In the genomic region with DNA sequence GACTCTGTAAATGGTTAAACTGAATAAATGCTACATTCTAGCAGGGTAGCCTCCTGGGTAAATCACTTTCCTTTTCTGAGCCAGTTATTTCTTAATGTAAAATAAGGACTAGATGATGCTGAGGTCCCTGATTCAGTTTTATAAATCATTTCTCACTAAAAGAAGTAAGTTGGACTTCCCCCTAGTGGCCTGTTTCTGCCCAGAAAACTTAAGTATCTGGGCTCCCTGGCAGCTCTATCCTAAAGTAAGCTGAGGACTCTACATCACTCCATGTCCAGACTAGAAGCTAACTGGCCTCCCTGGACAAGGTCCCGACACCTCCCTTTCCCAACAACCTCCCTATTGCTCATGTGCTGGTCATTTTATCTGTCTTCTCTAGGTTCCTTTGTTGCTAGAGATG, we compare ENCODE assay signal across 8 cellular contexts. TPM values are rescaled to one million over a fixed set of nuclear protein-coding genes. Genes with fewer than 3 reads are reported as not detected.
A peak's percentile ranks its signal among the peaks of the same experiment; 100 is the strongest.
DNase-seq lines count a peak whose midpoint lies in the region; ATAC-seq and TF ChIP-seq lines count a peak whose summit lies in the region.

No MANE protein-coding gene starts in this region.

- H3F3A ChIP-seq in PC-3 (ENCODE audit: low read length, unreplicated experiment) = no peaks in the 10 kb centered on the region

- CTCF ChIA-PET in PC-3 (lab: Charles Lee) = interaction anchor here (0.7 to 1.0 kb wide), 2 partner anchors 22 to 115 kb away, joined by 4 to 5 read pairs; no protein-coding TSS in a partner anchor

- DNase-seq in activated T-cell treated with anti-CD3 and anti-CD28 coated beads, Interleukin-2, amount 50 U/mL, for 72 hours = peak in 1 of 2 donors; percentile 9
- no peak for DNase-seq in activated T-cell treated with anti-CD3 and anti-CD28 coated beads, Interleukin-2, amount 50 U/mL, for 1 hour
- DNase-seq in PC-3 (peak; percentile 66), endothelial cell (ENCODE audit: low spot score) (no peak), stromal cell of bone marrow (ENCODE audit: low read depth) (peak; percentile 27), NCI-H526 treated with DMSO at 0.1 percent for 48 hours (lab: John Stamatoyannopoulos, UW) (no peak)

- no peaks in the 10 kb centered on the region for H4K20me1 ChIP-seq in PC-3 (ENCODE audit: low read length)

- peaks cover 42% of the 10 kb centered on the region for H3K79me2 ChIP-seq in PC-3 (ENCODE audit: low read length)

- no peak overlapping the region for H3K4me3 Mint-ChIP-seq in activated T-cell treated with anti-CD3 and anti-CD28 coated beads, Interleukin-2, amount 50 U/mL, for 72 hours
- no peak overlapping the region for H3K4me3 Mint-ChIP-seq in endothelial cell (ENCODE audit: unreplicated experiment)

- TF ChIP-seq CTCF in PC-3 (conservative IDR thresholded peaks at IDR 0.05; ENCODE audit: low read depth, low read length) (peak; percentile 68), endothelial cell (IDR thresholded peaks at IDR 0.05; ENCODE audit: unreplicated experiment) (peak; percentile 25)

- no peaks in the 10 kb centered on the region for H3K27me3 Mint-ChIP-seq in activated T-cell treated with anti-CD3 and anti-CD28 coated beads, Interleukin-2, amount 50 U/mL, for 72 hours (ENCODE audit: low read depth)
- peaks cover 12% of the 10 kb centered on the region for H3K27me3 Mint-ChIP-seq in endothelial cell (ENCODE audit: unreplicated experiment)

- no peak overlapping the region for H3K27ac ChIP-seq in PC-3 (ENCODE audit: low read length)

- H3K36me3 Mint-ChIP-seq in activated T-cell treated with anti-CD3 and anti-CD28 coated beads, Interleukin-2, amount 50 U/mL, for 72 hours (ENCODE audit: insufficient read depth in 2 of 2) = peaks cover 24 to 31% of the 10 kb centered on the region in 2 donors
- H3K36me3 Mint-ChIP-seq in endothelial cell (ENCODE audit: low read depth, unreplicated experiment) = peaks cover 54% of the 10 kb centered on the region

- H3K9ac ChIP-seq in PC-3 (ENCODE audit: low read length) = no peak overlapping the region

- no peak overlapping the region for H2AFZ ChIP-seq in PC-3 (ENCODE audit: low read length)

- no peaks in the 10 kb centered on the region for H3K9me3 ChIP-seq in PC-3 (ENCODE audit: low read length)

- no peak for ATAC-seq in activated T-cell treated with anti-CD3 and anti-CD28 coated beads, Interleukin-2, amount 50 U/mL, for 72 hours (replicated peaks in 1 of 2)
- ATAC-seq in PC-3 (peak; percentile 37), GM21717 (IDR thresholded peaks at IDR 0.05; ENCODE audit: unreplicated experiment) (no peak), GM19328 (IDR thresholded peaks at IDR 0.05; ENCODE audit: unreplicated experiment) (no peak)

- H3K4me3 ChIP-seq in PC-3 (ENCODE audit: low read length) = no peak overlapping the region

- POLR2A ChIA-PET in PC-3 (lab: Charles Lee; ENCODE audit: unreplicated experiment) = interaction anchor here (1.3 kb wide), 1 partner anchor 22 kb away, joined by 5 read pairs; no protein-coding TSS in a partner anchor

- peak overlapping the region; percentile 8 for H3K27ac Mint-ChIP-seq in activated T-cell treated with anti-CD3 and anti-CD28 coated beads, Interleukin-2, amount 50 U/mL, for 72 hours
- peak overlapping the region; percentile 70 for H3K27ac Mint-ChIP-seq in endothelial cell (ENCODE audit: unreplicated experiment)

- H3K36me3 ChIP-seq in PC-3 (ENCODE audit: low read depth, low read length) = peaks cover 42% of the 10 kb centered on the region

- H3K4me1 ChIP-seq in PC-3 (ENCODE audit: insufficient read depth, low read length) = peaks cover 16% of the 10 kb centered on the region

- no peak overlapping the region for H3K4me2 ChIP-seq in PC-3 (ENCODE audit: low read length)

- peaks cover 32% of the 10 kb centered on the region for H3K4me1 Mint-ChIP-seq in activated T-cell treated with anti-CD3 and anti-CD28 coated beads, Interleukin-2, amount 50 U/mL, for 72 hours (ENCODE audit: low read depth)
- H3K4me1 Mint-ChIP-seq in endothelial cell (ENCODE audit: unreplicated experiment) = peaks cover 19% of the 10 kb centered on the region

- H3K9me2 ChIP-seq in PC-3 (replicated peaks; ENCODE audit: low read length) = no peaks in the 10 kb centered on the region

- intact Hi-C loops in PC-3 (cut with micrococcal nuclease) = no loop called here

- no peaks in the 10 kb centered on the region for H3K27me3 ChIP-seq in PC-3 (ENCODE audit: low read length)

- BruUV-seq in PC-3 (replicated peaks; lab: Mats Ljungman, UMichigan) = no TSS peak

- H3K9me3 Mint-ChIP-seq in activated T-cell treated with anti-CD3 and anti-CD28 coated beads, Interleukin-2, amount 50 U/mL, for 72 hours = no peaks in the 10 kb centered on the region
- no peaks in the 10 kb centered on the region for H3K9me3 Mint-ChIP-seq in endothelial cell (ENCODE audit: unreplicated experiment)

RNA-seq across cellular contexts. Expression of a gene that starts 3.0 kb away (rescaled TPM):
- total RNA-seq in activated T-cell treated with anti-CD3 and anti-CD28 coated beads, Interleukin-2, amount 50 U/mL, for 72 hours = 10 to 100 TPM; 54.8 to 55.5 TPM
- total RNA-seq in PC-3 (2014; rRNA removed) = 24.6 and 28.2 TPM in 2 replicates
- 31.4 TPM for total RNA-seq in endothelial cell (ENCODE audit: unreplicated experiment)

RNA-seq across cellular contexts. Expression of a gene that starts 13.1 kb away (rescaled TPM):
- 10 to 100 TPM; 10.9 to 11.9 TPM for total RNA-seq in activated T-cell treated with anti-CD3 and anti-CD28 coated beads, Interleukin-2, amount 50 U/mL, for 72 hours
- 16.1 and 18.8 TPM in 2 replicates for total RNA-seq in PC-3 (2014; rRNA removed)
- 23.4 TPM for total RNA-seq in endothelial cell (ENCODE audit: unreplicated experiment)

RNA-seq across cellular contexts. Expression of a gene that starts 24.2 kb away (rescaled TPM):
- 1 to 10 TPM in 1 of 2 donors, under 1 TPM in 1; 0.86 to 2.2 TPM for total RNA-seq in activated T-cell treated with anti-CD3 and anti-CD28 coated beads, Interleukin-2, amount 50 U/mL, for 72 hours
- total RNA-seq in PC-3 (2014; rRNA removed) (411 and 577 TPM in 2 replicates), endothelial cell (ENCODE audit: unreplicated experiment) (0.54 TPM)

RNA-seq across cellular contexts. Expression of a gene that starts 26.6 kb away (rescaled TPM):
- not detected for total RNA-seq in activated T-cell treated with anti-CD3 and anti-CD28 coated beads, Interleukin-2, amount 50 U/mL, for 72 hours
- total RNA-seq in PC-3 (2014; rRNA removed) (not detected in 2 replicates), endothelial cell (ENCODE audit: unreplicated experiment) (not detected)

RNA-seq across cellular contexts. Expression of a gene that starts 34.4 kb away (rescaled TPM):
- total RNA-seq in activated T-cell treated with anti-CD3 and anti-CD28 coated beads, Interleukin-2, amount 50 U/mL, for 72 hours = 10 to 100 TPM; 61.6 to 78.5 TPM
- total RNA-seq in PC-3 (2014; rRNA removed) (149 and 198 TPM in 2 replicates), endothelial cell (ENCODE audit: unreplicated experiment) (60.8 TPM)

Comparison
In these comparisons a context has a peak if more than half of its experiments do, and no peak if none do; other contexts are left out.
1. DNase-seq: peak in PC-3 (single experiment) and stromal cell of bone marrow (single experiment); none in activated T-cell treated with anti-CD3 and anti-CD28 coated beads, Interleukin-2, amount 50 U/mL, for 1 hour (single experiment), endothelial cell (single experiment) and NCI-H526 treated with DMSO at 0.1 percent for 48 hours (single experiment).
2. RNA of a gene that starts 24.2 kb away (total RNA-seq): 411 to 577 TPM in PC-3; 0.86 to 2.2 TPM in activated T-cell treated with anti-CD3 and anti-CD28 coated beads, Interleukin-2, amount 50 U/mL, for 72 hours and 0.54 TPM in endothelial cell (single experiment); every median in the first group is over 100 times any median in the second.